ENCODE assay signal across 14 cellular contexts in the genomic region with DNA sequence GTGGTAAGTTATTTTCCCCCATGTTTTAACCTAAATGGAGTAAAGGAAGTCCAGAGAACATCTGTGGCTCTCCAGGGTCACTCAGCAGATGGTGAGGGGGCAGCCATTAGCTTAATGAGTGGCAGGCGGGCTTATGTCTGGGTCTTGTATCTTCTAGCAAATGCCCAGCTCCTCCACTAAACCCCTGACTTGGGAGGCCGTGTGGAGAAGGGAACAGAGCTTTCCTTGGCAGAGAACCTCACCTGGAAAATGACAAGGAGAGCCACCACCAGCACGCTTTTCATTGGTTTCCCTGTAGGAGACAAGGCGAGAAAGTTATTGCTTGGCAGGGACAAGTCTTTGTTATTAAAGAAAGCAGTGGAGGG. TPM values are rescaled to one million over a fixed set of nuclear protein-coding genes. Genes with fewer than 3 reads are reported as not detected.
DNase-seq lines count a peak whose midpoint lies in the region; ATAC-seq and TF ChIP-seq lines count a peak whose summit lies in the region.
"Had no signal": no experiment of that assay in that cellular context is flagged by ENCODE, and none has a peak within 500 bp of the region (broad histone marks: within the 10 kb centered on the region; RNA-seq: fewer than 3 reads in every experiment).

No MANE protein-coding gene starts in this region.

- in situ Hi-C loops in transverse colon (cut with MboI; ENCODE audit: low pct_ligation_motif_present in 1 of 4, low pct_unique_long_range_greater_than_20kb in 1 of 4, low sequenced_read_pairs in 3 of 4) = no loop called here

- H3K4me3 ChIP-seq in heart left ventricle (no peak overlapping the region), transverse colon (no peak overlapping the region)
- H3K4me3 ChIP-seq: ascending aorta had no signal

- no peaks in the 10 kb centered on the region for H3K9me3 ChIP-seq in heart left ventricle
- H3K9me3 ChIP-seq in transverse colon = no peaks in the 10 kb centered on the region
- H3K9me3 ChIP-seq: ascending aorta had no signal

- peak overlapping the region in 10 of 12 donors; percentile 47 to 92 (median 77) for H3K27ac ChIP-seq in heart left ventricle
- peak overlapping the region in 3 of 4 donors; percentile 10 to 47 (median 46) for H3K27ac ChIP-seq in transverse colon
- H3K27ac ChIP-seq: ascending aorta had no signal

- H3K36me3 Mint-ChIP-seq in activated T-helper 1 cell treated with anti-CD3 and anti-CD28 coated beads, Interleukin-12 subunit alpha, Interleukin-12 subunit beta, Interleukin-2, Interleukin-4 antibody, amounts not matched to agents 30 ng/mL and 10 ng/mL and 1 ng/mL, durations not matched to agents 14 hours and 24 hours and 36 hours (ENCODE audit: low read depth) = peaks cover 84% of the 10 kb centered on the region
- H3K36me3 Mint-ChIP-seq in mesothelial cell of epicardium = no peaks in the 10 kb centered on the region
- H3K36me3 Mint-ChIP-seq: CD14-positive monocyte had no signal

- TF ChIP-seq EP300 in transverse colon (IDR thresholded peaks at IDR 0.05; ENCODE audit: low read depth) = no peak

- peaks cover 93% of the 10 kb centered on the region for H3K4me1 Mint-ChIP-seq in activated T-helper 1 cell treated with anti-CD3 and anti-CD28 coated beads, Interleukin-12 subunit alpha, Interleukin-12 subunit beta, Interleukin-2, Interleukin-4 antibody, amounts not matched to agents 30 ng/mL and 10 ng/mL and 1 ng/mL, durations not matched to agents 14 hours and 24 hours and 36 hours (ENCODE audit: low read depth)
- peaks cover 34% of the 10 kb centered on the region for H3K4me1 Mint-ChIP-seq in mesothelial cell of epicardium

- DNase-seq in heart left ventricle = peak in 1 of 5 donors; percentile 3
- no peak for DNase-seq in cardiac septum (ENCODE audit: low spot score)
- DNase-seq in activated T-helper 1 cell treated with anti-CD3 and anti-CD28 coated beads, Interleukin-12 subunit alpha, Interleukin-12 subunit beta, Interleukin-2, Interleukin-4 antibody, amounts not matched to agents 30 ng/mL and 10 ng/mL and 1 ng/mL, durations not matched to agents 14 hours and 24 hours and 36 hours (ENCODE audit: low spot score) = no peak
- DNase-seq in mesothelial cell of epicardium (ENCODE audit: low spot score in 2 of 2, unreplicated experiment in 2 of 2) = peak in 1 of 2 experiments; percentile 35
- no peak for DNase-seq in transverse colon
- DNase-seq in SHP77 (lab: John Stamatoyannopoulos, UW) = no peak
- no peak for DNase-seq in SIG-M5 (lab: John Stamatoyannopoulos, UW)
- DNase-seq: NCI-H1694; nucleus accumbens; stimulated activated CD4-positive, alpha-beta T cell treated with anti-CD3 and anti-CD28 coated beads, Interleukin-2, amount 100 ng/mL, for 48 hours had no signal

- H3K4me1 ChIP-seq in heart left ventricle = peaks cover 12 to 82% (median 57%) of the 10 kb centered on the region in 12 donors
- peaks cover 15 to 34% (median 19%) of the 10 kb centered on the region in 4 donors for H3K4me1 ChIP-seq in transverse colon

- no peaks in the 10 kb centered on the region for H3K9me3 Mint-ChIP-seq in activated T-helper 1 cell treated with anti-CD3 and anti-CD28 coated beads, Interleukin-12 subunit alpha, Interleukin-12 subunit beta, Interleukin-2, Interleukin-4 antibody, amounts not matched to agents 30 ng/mL and 10 ng/mL and 1 ng/mL, durations not matched to agents 14 hours and 24 hours and 36 hours
- no peaks in the 10 kb centered on the region for H3K9me3 Mint-ChIP-seq in mesothelial cell of epicardium

- TF ChIP-seq POLR2A in heart left ventricle (IDR thresholded peaks at IDR 0.05) (no peak), transverse colon (IDR thresholded peaks at IDR 0.05) (no peak)

- no peak for ATAC-seq in heart left ventricle
- no peak for ATAC-seq in GM18502 (IDR thresholded peaks at IDR 0.05; ENCODE audit: poor library complexity, unreplicated experiment)

- H3K27me3 ChIP-seq in heart left ventricle (peaks cover 0 to 10% (median 0%) of the 10 kb centered on the region in 9 donors), transverse colon (no peaks in the 10 kb centered on the region)
- H3K27me3 ChIP-seq: ascending aorta had no signal

- no peaks in the 10 kb centered on the region for H3K36me3 ChIP-seq in heart left ventricle
- no peaks in the 10 kb centered on the region for H3K36me3 ChIP-seq in transverse colon
- H3K36me3 ChIP-seq: ascending aorta had no signal

- WGBS in heart left ventricle, 4 donors = 73 to 82% (median 80%) methylated on average over 4 of the region's 4 CpGs
- WGBS in transverse colon (ENCODE audit: low coverage in 1 of 2), 2 donors = 83% methylated on average over 4 of the region's 4 CpGs; no CpG with 5 or more reads in 1 of the 2 donors

- peak overlapping the region; percentile 69 for H3K27ac Mint-ChIP-seq in activated T-helper 1 cell treated with anti-CD3 and anti-CD28 coated beads, Interleukin-12 subunit alpha, Interleukin-12 subunit beta, Interleukin-2, Interleukin-4 antibody, amounts not matched to agents 30 ng/mL and 10 ng/mL and 1 ng/mL, durations not matched to agents 14 hours and 24 hours and 36 hours
- H3K27ac Mint-ChIP-seq in mesothelial cell of epicardium = peak overlapping the region; percentile 68
- H3K27ac Mint-ChIP-seq: CD14-positive monocyte had no signal

- intact Hi-C loops in heart left ventricle (cut with DNase I) = loop anchor here in 5 of 10 donors (1.0 to 5.0 kb wide), 6 partner anchors 81 to 196 kb away; a partner anchor contains a TSS
- intact Hi-C loops in cardiac septum (cut with DNase I) = loop anchor here (2.0 kb wide), 1 partner anchor 116 kb away; a partner anchor contains a TSS
- intact Hi-C loops in activated T-helper 1 cell treated with anti-CD3 and anti-CD28 coated beads, Interleukin-12 subunit alpha, Interleukin-12 subunit beta, Interleukin-2, Interleukin-4 antibody, amounts not matched to agents 30 ng/mL and 10 ng/mL and 1 ng/mL, durations not matched to agents 14 hours and 24 hours and 36 hours (cut with micrococcal nuclease) = no loop called here
- intact Hi-C loops in transverse colon (cut with DNase I; ENCODE audit: low total_unique reads) = no loop called here

- TF ChIP-seq CTCF in heart left ventricle (IDR thresholded peaks at IDR 0.05) (no peak), mesothelial cell of epicardium (IDR thresholded peaks at IDR 0.05; ENCODE audit: unreplicated experiment) (no peak), transverse colon (IDR thresholded peaks at IDR 0.05) (no peak)

- peak overlapping the region; percentile 31 for H3K4me3 Mint-ChIP-seq in activated T-helper 1 cell treated with anti-CD3 and anti-CD28 coated beads, Interleukin-12 subunit alpha, Interleukin-12 subunit beta, Interleukin-2, Interleukin-4 antibody, amounts not matched to agents 30 ng/mL and 10 ng/mL and 1 ng/mL, durations not matched to agents 14 hours and 24 hours and 36 hours
- H3K4me3 Mint-ChIP-seq in mesothelial cell of epicardium = no peak overlapping the region
- H3K4me3 Mint-ChIP-seq: CD14-positive monocyte had no signal

- no peaks in the 10 kb centered on the region for H3K27me3 Mint-ChIP-seq in activated T-helper 1 cell treated with anti-CD3 and anti-CD28 coated beads, Interleukin-12 subunit alpha, Interleukin-12 subunit beta, Interleukin-2, Interleukin-4 antibody, amounts not matched to agents 30 ng/mL and 10 ng/mL and 1 ng/mL, durations not matched to agents 14 hours and 24 hours and 36 hours (ENCODE audit: insufficient read depth)
- H3K27me3 Mint-ChIP-seq in mesothelial cell of epicardium (ENCODE audit: low read depth) = peaks cover 21% of the 10 kb centered on the region

RNA-seq across cellular contexts. Expression of a gene that starts 6.6 kb away (rescaled TPM):
- total RNA-seq in heart left ventricle = 1 to 10 TPM in 1 of 9 donors, under 1 TPM in 5, not detected in 3; 0.09 to 2.2 (median 0.23) TPM
- polyA plus RNA-seq in heart left ventricle = under 1 TPM; 0.15 to 0.35 TPM
- 0.32 TPM for total RNA-seq in cardiac septum
- total RNA-seq in activated T-helper 1 cell treated with anti-CD3 and anti-CD28 coated beads, Interleukin-12 subunit alpha, Interleukin-12 subunit beta, Interleukin-2, Interleukin-4 antibody, amounts not matched to agents 30 ng/mL and 10 ng/mL and 1 ng/mL, durations not matched to agents 14 hours and 24 hours and 36 hours = 165 and 166 TPM in 2 replicates
- 0.09 TPM in 1 of 3 replicates, not detected in the others for total RNA-seq in mesothelial cell of epicardium
- 1 to 10 TPM in 2 of 4 donors, under 1 TPM in 1, not detected in 1; 0.14 to 5.4 (median 4.9) TPM for total RNA-seq in transverse colon
- total RNA-seq: ascending aorta, endothelial cell of umbilical vein had no signal

RNA-seq across cellular contexts. Expression of a gene that starts 57.2 kb away (rescaled TPM):
- total RNA-seq in heart left ventricle (under 1 TPM in 2 of 9 donors, not detected in 7; 0.16 to 0.91 TPM), cardiac septum (not detected), mesothelial cell of epicardium (0.07 TPM in 1 of 3 replicates, not detected in the others), transverse colon (1 to 10 TPM in 3 of 4 donors, not detected in 1; 1.2 to 4.2 (median 2.5) TPM)
- polyA plus RNA-seq in heart left ventricle = not detected
- 14.5 and 15.5 TPM in 2 replicates for total RNA-seq in activated T-helper 1 cell treated with anti-CD3 and anti-CD28 coated beads, Interleukin-12 subunit alpha, Interleukin-12 subunit beta, Interleukin-2, Interleukin-4 antibody, amounts not matched to agents 30 ng/mL and 10 ng/mL and 1 ng/mL, durations not matched to agents 14 hours and 24 hours and 36 hours
- total RNA-seq: ascending aorta, endothelial cell of umbilical vein had no signal
- polyA plus RNA-seq: CD14-positive monocyte, endothelial cell of umbilical vein had no signal

Comparison
In these comparisons a context has a peak if more than half of its experiments do, and no peak if none do; other contexts are left out.
1. RNA of a gene that starts 6.6 kb away (total RNA-seq): 165 to 166 TPM in activated T-helper 1 cell treated with anti-CD3 and anti-CD28 coated beads, Interleukin-12 subunit alpha, Interleukin-12 subunit beta, Interleukin-2, Interleukin-4 antibody, amounts not matched to agents 30 ng/mL and 10 ng/mL and 1 ng/mL, durations not matched to agents 14 hours and 24 hours and 36 hours; 0.14 to 5.4 TPM in transverse colon, 0.32 TPM in cardiac septum (single experiment), 0.09 to 2.2 TPM in heart left ventricle and 0.09 TPM in mesothelial cell of epicardium; every median in the first group is over 10 times any median in the second.